In the genomic region with DNA sequence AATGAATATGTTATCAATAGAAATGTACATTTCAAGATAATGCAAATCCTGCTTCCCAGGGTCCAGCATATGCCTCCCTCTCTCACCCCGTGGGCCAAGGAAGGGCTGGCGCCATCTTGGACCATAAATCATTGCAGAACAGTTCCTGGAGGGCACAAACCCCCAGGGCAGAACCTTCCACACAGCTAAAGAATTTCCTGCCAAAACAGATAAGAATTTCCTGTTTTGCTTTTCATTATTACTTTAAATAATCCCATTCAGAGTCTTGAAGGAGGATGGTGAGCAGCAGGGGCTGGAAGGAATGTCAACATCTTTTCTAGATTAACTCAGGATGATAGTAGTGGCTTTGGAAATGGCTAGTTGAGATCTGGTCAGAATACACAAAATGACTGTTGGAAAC, we compare ENCODE assay signal across 24 cellular contexts. TPM values are rescaled to one million over a fixed set of nuclear protein-coding genes. Genes with fewer than 3 reads are reported as not detected.
DNase-seq lines count a peak whose midpoint lies in the region; TF ChIP-seq lines count a peak whose summit lies in the region.
"Had no signal": no experiment of that assay in that cellular context is flagged by ENCODE, and none has a peak within 500 bp of the region (broad histone marks: within the 10 kb centered on the region; RNA-seq: fewer than 3 reads in every experiment).

No MANE protein-coding gene starts in this region.

- no peak overlapping the region for H3K9ac ChIP-seq in smooth muscle cell (ENCODE audit: low read depth)

- H3F3A ChIP-seq in smooth muscle cell (ENCODE audit: low read depth) = peaks cover 3% of the 10 kb centered on the region

- no peaks in the 10 kb centered on the region for H3K36me3 ChIP-seq in smooth muscle cell (ENCODE audit: low read depth)
- H3K36me3 ChIP-seq: ascending aorta, left ventricle myocardium inferior, prostate gland, thyroid gland had no signal

- CTCF ChIA-PET in RWPE1 (lab: Yijun Ruan, JAX) = no interaction called here

- H4K20me1 ChIP-seq in smooth muscle cell (ENCODE audit: low read depth) = no peaks in the 10 kb centered on the region

- H2AFZ ChIP-seq in smooth muscle cell (ENCODE audit: low read depth) = no peak overlapping the region

- no peaks in the 10 kb centered on the region for H3K9me3 ChIP-seq in smooth muscle cell (replicated peaks; ENCODE audit: low read depth)
- H3K9me3 ChIP-seq: ascending aorta, left ventricle myocardium inferior, prostate gland, thyroid gland had no signal

- peak; percentile 88 for DNase-seq in EH (ENCODE audit: low read depth)
- peak; percentile 69 for DNase-seq in RPMI7951 (ENCODE audit: low read depth)
- peak; percentile 16 for DNase-seq in fibroblast of gingiva (ENCODE audit: low read depth)
- no peak for DNase-seq in smooth muscle cell (lab: John Stamatoyannopoulos, UW; ENCODE audit: unreplicated experiment)
- no peak for DNase-seq in RWPE1 (ENCODE audit: low spot score)
- no peak for DNase-seq in glomerular visceral epithelial cell (ENCODE audit: extremely low spot score)
- no peak for DNase-seq in NCI-H526 (lab: John Stamatoyannopoulos, UW)
- DNase-seq: activated CD4-positive, CD25-positive, alpha-beta regulatory T cell treated with anti-CD3 and anti-CD28 coated beads, Interleukin-2, amount 50 U/mL, for 72 hours; activated naive CD4-positive, alpha-beta T cell treated with anti-CD3 and anti-CD28 coated beads, Interleukin-2, amount 10 ng/mL, durations not matched to agents 7 days and 5 days; activated T-cell treated with anti-CD3 and anti-CD28 coated beads, Interleukin-2, amount 50 U/mL, for 4 hours; effector CD4-positive, alpha-beta T cell; GDM1; head of caudate nucleus; KBM-7; left ventricle myocardium inferior; MV-4-11; NCI-H2029 treated with DMSO at 0.1 percent for 48 hours; NCI-H446 treated with DMSO at 0.1 percent for 48 hours; stimulated activated CD4-positive, alpha-beta T cell treated with anti-CD3 and anti-CD28 coated beads, Interleukin-4, amount 100 ng/mL, for 1 hour; stimulated activated naive CD8-positive, alpha-beta T cell treated with anti-CD3 and anti-CD28 coated beads, Interleukin-15, Interleukin-2, amounts not matched to agents 100 U/mL and 50 U/mL, for 24 hours; T1000; thyroid gland had no signal

- no peaks in the 10 kb centered on the region for H3K79me2 ChIP-seq in smooth muscle cell (ENCODE audit: low read depth)

- no peak overlapping the region for H3K27ac ChIP-seq in smooth muscle cell (ENCODE audit: low read depth)
- H3K27ac ChIP-seq in RWPE1 = no peak overlapping the region
- H3K27ac ChIP-seq: ascending aorta, left ventricle myocardium inferior, prostate gland, thyroid gland had no signal

- H3K4me1 ChIP-seq in smooth muscle cell (ENCODE audit: low read depth) = peaks cover 8% of the 10 kb centered on the region
- H3K4me1 ChIP-seq: prostate gland, thyroid gland had no signal

- WGBS in smooth muscle cell (ENCODE audit: low lambda C conversion rate) = 44% methylated on average over 2 of the region's 2 CpGs

- no peaks in the 10 kb centered on the region for H3K27me3 ChIP-seq in smooth muscle cell (ENCODE audit: low read depth)
- H3K27me3 ChIP-seq: ascending aorta, thyroid gland had no signal

- TF ChIP-seq CTCF in smooth muscle cell (IDR thresholded peaks at IDR 0.05; ENCODE audit: borderline replicate concordance, insufficient read depth, poor library complexity, severe bottlenecking) (no peak), RWPE1 (conservative IDR thresholded peaks at IDR 0.05; ENCODE audit: low read depth) (no peak)

- H3K4me2 ChIP-seq in smooth muscle cell = peak overlapping the region; percentile 20

- POLR2A ChIA-PET in RWPE1 (lab: Yijun Ruan, JAX; ENCODE audit: low non-redundant PET) = no interaction called here

- no peak overlapping the region for H3K4me3 ChIP-seq in smooth muscle cell
- H3K4me3 ChIP-seq: ascending aorta, left ventricle myocardium inferior, prostate gland, thyroid gland had no signal

RNA-seq across cellular contexts. Expression of a gene that starts 53.7 kb away (rescaled TPM):
- total RNA-seq in RPMI7951 (2014; rRNA removed; shearing (Covaris generic)) = 19.9 and 20.0 TPM in 2 replicates
- 13.8 and 19.0 TPM in 2 replicates for total RNA-seq in smooth muscle cell
- 12.4 and 15.5 TPM in 2 replicates for polyA plus RNA-seq in smooth muscle cell

Comparison
In these comparisons a context has a peak if more than half of its experiments do, and no peak if none do; other contexts are left out.
1. DNase-seq: peak in EH (single experiment), RPMI7951 (single experiment) and fibroblast of gingiva (single experiment); none in smooth muscle cell (single experiment), RWPE1 (single experiment), glomerular visceral epithelial cell (single experiment) and NCI-H526 (0 of 2).